In the genomic region with DNA sequence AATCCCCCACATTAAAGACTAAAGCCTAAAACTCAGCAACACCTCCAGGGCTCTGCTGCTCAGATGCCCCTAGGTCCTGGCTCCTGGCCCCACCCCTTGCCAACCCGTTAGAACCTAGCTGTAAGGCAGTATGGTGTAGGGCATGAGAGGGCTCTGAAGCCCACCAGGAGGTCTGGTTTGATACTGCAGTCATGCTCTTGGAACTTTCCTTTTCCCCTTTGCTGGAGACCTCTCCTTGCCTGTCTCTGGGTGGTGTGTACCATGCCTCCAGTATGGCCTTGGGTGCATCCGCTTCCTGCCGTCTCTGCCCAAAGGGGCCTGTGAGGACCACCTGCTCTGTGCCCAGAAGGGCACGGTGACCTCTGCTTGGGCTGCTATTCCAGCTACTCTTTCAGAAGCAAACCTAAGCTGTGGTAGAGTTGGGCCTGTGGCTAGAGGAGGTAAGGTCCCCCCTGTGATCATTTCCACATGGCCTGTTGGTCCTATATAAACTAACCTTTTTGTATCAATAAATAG, we compare ENCODE assay signal across 11 cellular contexts. TPM values are rescaled to one million over a fixed set of nuclear protein-coding genes. Genes with fewer than 3 reads are reported as not detected.
DNase-seq lines count a peak whose midpoint lies in the region; ATAC-seq and TF ChIP-seq lines count a peak whose summit lies in the region.
"Had no signal": no experiment of that assay in that cellular context is flagged by ENCODE, and none has a peak within 500 bp of the region (broad histone marks: within the 10 kb centered on the region; RNA-seq: fewer than 3 reads in every experiment).

No MANE protein-coding gene starts in this region.

- no peak overlapping the region for H3T11ph ChIP-seq in H9 (ENCODE audit: low read length)

- POLR2A ChIA-PET in A673 (lab: Charles Lee; ENCODE audit: low non-redundant PET) = no interaction called here

- H3K23ac ChIP-seq in H9 (ENCODE audit: insufficient read length, low read depth, low read length) = no peak overlapping the region

- WGBS in H9 (ENCODE audit: extremely low coverage, insufficient read length, low lambda C conversion rate) = no CpG with 5 or more reads among the region's 4 CpGs

- peak overlapping the region; percentile 75 for H3K4me2 ChIP-seq in H9 (ENCODE audit: insufficient read depth, insufficient read length, low read length)

- peaks cover 33% of the 10 kb centered on the region; the same call in 1 of the 2 replicates for H3K79me2 ChIP-seq in H9 (ENCODE audit: insufficient read depth, low read length)

- no peak overlapping the region for H4K8ac ChIP-seq in H9 (replicated peaks; ENCODE audit: insufficient read length, low read depth, low read length)

- no peak overlapping the region for H2AK5ac ChIP-seq in H9 (ENCODE audit: insufficient read length, low read length)

- no peak overlapping the region for H3K56ac ChIP-seq in H9 (ENCODE audit: insufficient read length, low read depth, low read length)

- peaks cover 1% of the 10 kb centered on the region; the same call in 1 of the 2 replicates for H3K27me3 Mint-ChIP-seq in H9 (ENCODE audit: low read depth)

- H3K14ac ChIP-seq in H9 (ENCODE audit: insufficient read depth, low read length) = no peak overlapping the region

- H2BK12ac ChIP-seq in H9 (ENCODE audit: insufficient read length, low read depth, low read length) = no peak overlapping the region

- peak overlapping the region; percentile 80 for H3K4me3 ChIP-seq in A673 (ENCODE audit: low read depth, low read length, poor library complexity, severe bottlenecking)
- H3K4me3 ChIP-seq in ascending aorta = peak overlapping the region; percentile 29 to 87

- peaks cover 12% of the 10 kb centered on the region for H3K4me1 ChIP-seq in A673 (ENCODE audit: insufficient read depth, low read length, poor library complexity, severe bottlenecking)
- H3K4me1 ChIP-seq in H9 (ENCODE audit: insufficient read depth, low read length) = no peaks in the 10 kb centered on the region; the same call in 1 of the 2 replicates
- peaks cover 14 to 59% of the 10 kb centered on the region in 2 donors for H3K4me1 ChIP-seq in ascending aorta

- H3K9ac ChIP-seq in H9 (ENCODE audit: extremely low read depth, insufficient read length, low read length) = no peak overlapping the region

- peaks cover 19% of the 10 kb centered on the region for H3K79me1 ChIP-seq in H9 (ENCODE audit: insufficient read depth, low read depth, low read length, poor library complexity, severe bottlenecking)

- H3K9me3 ChIP-seq in A673 (ENCODE audit: low read depth, low read length, poor library complexity, severe bottlenecking) (no peaks in the 10 kb centered on the region), H9 (ENCODE audit: control insufficient read depth, low read depth, low read length) (no peaks in the 10 kb centered on the region), ascending aorta (no peaks in the 10 kb centered on the region)

- peaks cover 11% of the 10 kb centered on the region for H4K20me1 ChIP-seq in H9 (ENCODE audit: control insufficient read depth, insufficient read depth, insufficient read length)

- H3K4ac ChIP-seq in H9 (ENCODE audit: low read depth, low read length) = no peak overlapping the region

- no peak overlapping the region for H2BK5ac ChIP-seq in H9 (ENCODE audit: insufficient read length, low read length)

- intact Hi-C loops in A673 (cut with micrococcal nuclease; ENCODE audit: unreplicated experiment) (no loop called here), ascending aorta (cut with DNase I) (loop anchor here (10.0 kb wide), 2 partner anchors 1142 to 1222 kb away; no protein-coding TSS in a partner anchor)

- no TSS peak for BruUV-seq in A673 (replicated peaks; lab: Mats Ljungman, UMichigan)

- ATAC-seq in HG03175 (IDR thresholded peaks at IDR 0.05; ENCODE audit: unreplicated experiment) = no peak

- H3K27ac ChIP-seq in A673 (ENCODE audit: low read depth, low read length, poor library complexity, severe bottlenecking) = no peak overlapping the region
- no peak overlapping the region for H3K27ac ChIP-seq in H9 (ENCODE audit: insufficient read length, low read depth, low read length)
- no peak overlapping the region for H3K27ac ChIP-seq in ascending aorta

- H2BK20ac ChIP-seq in H9 (ENCODE audit: low read depth, low read length, poor library complexity, severe bottlenecking) = no peak overlapping the region

- H4K91ac ChIP-seq in H9 (ENCODE audit: insufficient read length, low read depth, low read length) = no peak overlapping the region

- CTCF ChIA-PET in A673 (lab: Charles Lee) = no interaction called here

- H3K36me3 Mint-ChIP-seq in H9 (ENCODE audit: insufficient read depth in 1 of 3, low read depth in 3 of 3) = peaks cover 4 to 13% (median 6%) of the 10 kb centered on the region in 3 experiments; a peak in 3 of 7 replicates

- no peaks in the 10 kb centered on the region for H3K27me3 ChIP-seq in A673 (replicated peaks; ENCODE audit: insufficient read depth, low read depth, low read length, poor library complexity)
- H3K27me3 ChIP-seq in H9 (ENCODE audit: insufficient read depth, low read length) = no peaks in the 10 kb centered on the region
- H3K27me3 ChIP-seq in ascending aorta = no peaks in the 10 kb centered on the region

- TF ChIP-seq CTCF in A673 (conservative IDR thresholded peaks at IDR 0.05; ENCODE audit: low read depth, low read length) = no peak
- TF ChIP-seq CTCF in H9 (conservative IDR thresholded peaks at IDR 0.05) = no peak
- no peak for TF ChIP-seq CTCF in ascending aorta (IDR thresholded peaks at IDR 0.05)

- peaks cover 11% of the 10 kb centered on the region for H3K23me2 ChIP-seq in H9 (ENCODE audit: insufficient read length, low read depth, low read length, poor library complexity, severe bottlenecking)

- no peak overlapping the region for H3K18ac ChIP-seq in H9 (ENCODE audit: insufficient read length, low read depth, low read length)

- H2BK120ac ChIP-seq in H9 (ENCODE audit: low read depth, low read length, poor library complexity, severe bottlenecking) = no peak overlapping the region

- H2AFZ ChIP-seq in H9 (ENCODE audit: low read length) = no peak overlapping the region

- no peak for DNase-seq in A673 (ENCODE audit: low spot score)
- DNase-seq in H9 = no peak
- DNase-seq in ascending aorta (ENCODE audit: low spot score in 2 of 2) = peak in 1 of 2 donors; percentile 58
- DNase-seq in mucosa of gallbladder (ENCODE audit: low spot score) = peak; percentile 6
- no peak for DNase-seq in T1000 (lab: John Stamatoyannopoulos, UW)
- no peak for DNase-seq in NCI-H524 (lab: John Stamatoyannopoulos, UW)
- DNase-seq in NCI-H146 treated with DMSO at 0.1 percent for 48 hours (lab: John Stamatoyannopoulos, UW; ENCODE audit: unreplicated experiment) = no peak
- DNase-seq: effector CD8-positive, alpha-beta T cell; midbrain; NCI-H345 had no signal

- H3K4me1 Mint-ChIP-seq in H9 = peaks cover 51 to 64% of the 10 kb centered on the region in 2 experiments

- H3K9me3 Mint-ChIP-seq in H9 = no peaks in the 10 kb centered on the region; a peak in 1 of 5 replicates

- H2BK15ac ChIP-seq in H9 (ENCODE audit: low read depth, low read length) = no peak overlapping the region

- no peak overlapping the region for H4K5ac ChIP-seq in H9 (ENCODE audit: insufficient read length, low read depth, low read length)

- peaks cover 2% of the 10 kb centered on the region for H3K36me3 ChIP-seq in A673 (ENCODE audit: insufficient read depth, low read length, poor library complexity, severe bottlenecking)
- peaks cover 0 to 3% of the 10 kb centered on the region in 2 donors for H3K36me3 ChIP-seq in ascending aorta

- no peak overlapping the region; a peak in 1 of 7 replicates for H3K27ac Mint-ChIP-seq in H9

- peak overlapping the region; percentile 78 to 88; a peak in 4 of 5 replicates for H3K4me3 Mint-ChIP-seq in H9

RNA-seq across cellular contexts. Expression of a gene that starts 3.5 kb away (rescaled TPM):
- total RNA-seq in A673 (2021) (51.7 and 57.1 TPM in 2 replicates), H9 (2021) (25.6 and 25.7 TPM in 2 replicates), ascending aorta (12.5 TPM), mucosa of gallbladder (19.8 TPM)
